8 cellular contexts compared by ENCODE assay signal in the genomic region with DNA sequence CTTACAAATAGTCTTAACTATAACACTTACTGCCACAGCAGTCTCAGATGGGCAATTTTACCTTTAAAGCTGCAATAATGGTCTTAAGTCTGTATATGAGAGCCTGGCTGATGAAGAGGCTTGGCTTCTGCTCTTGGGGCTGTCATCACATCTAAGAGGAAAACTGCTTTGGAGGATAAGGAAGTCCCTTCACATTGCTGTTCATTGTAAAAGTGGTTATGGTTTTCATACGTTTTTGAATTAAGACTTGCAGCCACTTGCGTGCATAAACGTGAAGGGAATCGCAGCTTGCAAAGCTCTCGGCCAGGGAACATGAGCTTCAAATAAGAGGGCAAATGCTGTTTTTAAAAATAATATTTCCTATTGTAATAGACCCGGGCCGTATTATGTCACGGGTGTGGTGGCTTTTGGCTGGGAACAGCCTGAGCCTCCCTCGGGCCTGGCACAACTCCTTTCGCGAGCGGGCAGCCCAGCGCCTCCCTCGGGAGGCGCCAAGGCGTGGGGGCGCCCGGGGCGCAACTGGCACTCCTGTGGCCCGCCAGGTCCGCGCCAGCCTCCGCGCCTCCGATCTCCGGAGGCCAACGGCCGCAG. TPM values are rescaled to one million over a fixed set of nuclear protein-coding genes. Genes with fewer than 3 reads are reported as not detected.
DNase-seq lines count a peak whose midpoint lies in the region; ATAC-seq, FAIRE-seq and TF ChIP-seq lines count a peak whose summit lies in the region.

No MANE protein-coding gene starts in this region.

- in situ Hi-C loops in astrocyte of the spinal cord (cut with HindIII; ENCODE audit: low sequenced_read_pairs): no loop called here

- intact Hi-C loops in stomach (cut with DNase I; ENCODE audit: low total_unique reads): no loop called here

- H3K36me3 ChIP-seq in BJ (ENCODE audit: control insufficient read depth, insufficient read depth, low read length) (no peaks in the 10 kb centered on the region), stomach (no peaks in the 10 kb centered on the region)

- no peak for TF ChIP-seq EP300 in stomach (IDR thresholded peaks at IDR 0.05)

- TF ChIP-seq POLR2A in stomach (IDR thresholded peaks at IDR 0.05): no peak

- 2 to 5% (median 3%) methylated on average over 8 to 28 of the region's 28 CpGs for WGBS in stomach, 5 donors

- H3K4me3 ChIP-seq in BJ (ENCODE audit: low read depth, low read length) (peak overlapping the region; percentile 61), astrocyte of the spinal cord (ENCODE audit: low read depth, low read length) (peak overlapping the region; percentile 75), stomach (peak overlapping the region; percentile 66 to 84 (median 76))

- ATAC-seq in HG02571 (IDR thresholded peaks at IDR 0.05; ENCODE audit: unreplicated experiment): peak; percentile 23

- no peaks in the 10 kb centered on the region for H3K9me3 ChIP-seq in stomach

- H3K4me1 ChIP-seq in stomach: peaks cover 0 to 44% (median 38%) of the 10 kb centered on the region in 4 donors

- no peak for TF ChIP-seq CTCF in BJ (IDR thresholded peaks at IDR 0.05; ENCODE audit: insufficient read depth, low read depth, low read length)
- no peak for TF ChIP-seq CTCF in astrocyte of the spinal cord (IDR thresholded peaks at IDR 0.05; ENCODE audit: low read depth, low read length)
- TF ChIP-seq CTCF in stomach (IDR thresholded peaks at IDR 0.05): no peak

- no peak for FAIRE-seq in RCC 7860 (lab: Jason Lieb, UNC)

- H3K27ac ChIP-seq in stomach: peak overlapping the region; percentile 88 to 99 (median 92)

- H3K27me3 ChIP-seq in BJ (ENCODE audit: control insufficient read depth, insufficient read depth, low read length) (no peaks in the 10 kb centered on the region), stomach (peaks cover 0 to 16% (median 5%) of the 10 kb centered on the region in 3 donors)

- CTCF ChIA-PET in BJ (lab: Yijun Ruan, JAX): interaction anchor here (0.7 to 2.4 kb wide), 2 partner anchors 68 to 158 kb away, joined by 5 to 7 read pairs; no protein-coding TSS in a partner anchor

- POLR2A ChIA-PET in BJ (lab: Charles Lee): no interaction called here

- DNase-seq in BJ (ENCODE audit: low read depth) (no peak), astrocyte of the spinal cord (ENCODE audit: low read depth, low spot score) (peak; percentile 47), iris pigment epithelial cell (ENCODE audit: low read depth) (peak; percentile 27), stomach (no peak), cortex of kidney (lab: John Stamatoyannopoulos, UW) (no peak), NK-92 (lab: John Stamatoyannopoulos, UW; ENCODE audit: unreplicated experiment) (no peak), RCC 7860 (ENCODE audit: low spot score) (no peak)

RNA-seq across cellular contexts. Expression of gene ARHGEF28, which starts 0.6 kb away (rescaled TPM):
- polyA plus RNA-seq in BJ (2011; rRNA removed): 2.8 and 4.6 TPM in 2 replicates
- polyA minus RNA-seq in BJ (2011; rRNA and poly(A)+ RNA removed): 15.1 and 16.5 TPM in 2 replicates
- 100 to 1,000 TPM in 3 of 5 donors, 10 to 100 TPM in 2; 25.8 to 156 (median 111) TPM for total RNA-seq in stomach
- polyA plus RNA-seq in stomach: 10 to 100 TPM; 13.9 to 16.2 (median 13.9) TPM

RNA-seq across cellular contexts. Expression of gene UTP15, which starts 59.9 kb away (rescaled TPM):
- polyA plus RNA-seq in BJ (2011; rRNA removed) (8.8 and 11.0 TPM in 2 replicates), stomach (1 to 10 TPM; 3.2 to 4.7 (median 3.5) TPM)
- 8.4 and 13.0 TPM in 2 replicates for polyA minus RNA-seq in BJ (2011; rRNA and poly(A)+ RNA removed)
- total RNA-seq in stomach: 100 to 1,000 TPM in 2 of 5 donors, 10 to 100 TPM in 2, under 1 TPM in 1; 0.87 to 168 (median 45.0) TPM

RNA-seq across cellular contexts. Expression of gene ANKRA2, which starts 60.0 kb away (rescaled TPM):
- polyA plus RNA-seq in BJ (2011; rRNA removed): 14.8 and 28.4 TPM in 2 replicates
- polyA minus RNA-seq in BJ (2011; rRNA and poly(A)+ RNA removed): 4.4 and 5.9 TPM in 2 replicates
- 100 to 1,000 TPM in 1 of 5 donors, 10 to 100 TPM in 2, 1 to 10 TPM in 2; 2.0 to 115 (median 36.7) TPM for total RNA-seq in stomach
- 10 to 100 TPM; 11.6 to 26.1 (median 21.8) TPM for polyA plus RNA-seq in stomach

Comparison
In these comparisons a context has a peak if more than half of its experiments do, and no peak if none do; other contexts are left out.
1. DNase-seq: peak in astrocyte of the spinal cord (single experiment) and iris pigment epithelial cell (single experiment); none in BJ (single experiment), stomach (single experiment), cortex of kidney (single experiment), NK-92 (single experiment) and RCC 7860 (single experiment).
2. Peak in every context shown above with its lines, with median percentiles within 50 percentile points of each other: H3K4me3 ChIP-seq.